Comparison of ENCODE assay signal across 31 cellular contexts in genomic region chr3:33921608-33922007, GRCh38.
"Had no signal": no experiment of that assay in that cellular context is flagged by ENCODE, and none has a peak within 500 bp of the region (broad histone marks: within the 10 kb centered on the region; RNA-seq: fewer than 3 reads in every experiment).

No MANE protein-coding gene starts in this region.

- H3K9me3 Mint-ChIP-seq: activated CD4-positive, alpha-beta memory T cell treated with anti-CD3 and anti-CD28 coated beads for 36 hours; activated CD4-positive, alpha-beta T cell treated with anti-CD3 and anti-CD28 coated beads, Interleukin-2, amount 10 ng/mL, durations not matched to agents 24 days and 14 days; activated naive CD4-positive, alpha-beta T cell treated with anti-CD3 and anti-CD28 coated beads for 36 hours; activated T-helper 1 cell treated with anti-CD3 and anti-CD28 coated beads, Interleukin-12 subunit alpha, Interleukin-12 subunit beta, Interleukin-2, Interleukin-4 antibody, amounts not matched to agents 30 ng/mL and 10 ng/mL and 1 ng/mL, durations not matched to agents 14 hours and 24 hours and 36 hours; central memory CD8-positive, alpha-beta T cell; stimulated activated effector memory CD8-positive, alpha-beta T cell treated with anti-CD3 and anti-CD28 coated beads, Interleukin-12 subunit alpha, Interleukin-12 subunit beta, amount 100 ng/mL, for 72 hours; stimulated activated naive CD8-positive, alpha-beta T cell treated with anti-CD3 and anti-CD28 coated beads, Interleukin-15, amount 100 ng/mL, for 72 hours; T-helper 2 cell treated with Interferon-gamma antibody and Interleukin-4, amounts not matched to agents 5 μg/mL and 100 μg/mL, for 36 hours had no signal

- H3K4me1 Mint-ChIP-seq: activated CD4-positive, alpha-beta T cell treated with anti-CD3 and anti-CD28 coated beads, Interleukin-2, amount 10 ng/mL, durations not matched to agents 24 days and 14 days; activated naive CD8-positive, alpha-beta T cell treated with anti-CD3 and anti-CD28 coated beads, Interleukin-2, amount 10 ng/mL, durations not matched to agents 7 days and 5 days; stimulated activated effector memory CD8-positive, alpha-beta T cell treated with anti-CD3 and anti-CD28 coated beads, Interleukin-12 subunit alpha, Interleukin-12 subunit beta, amount 100 ng/mL, for 72 hours; stimulated activated naive CD8-positive, alpha-beta T cell treated with anti-CD3 and anti-CD28 coated beads, Interleukin-15, amount 100 ng/mL, for 72 hours had no signal

- H3K36me3 ChIP-seq: heart left ventricle, left ventricle myocardium inferior, ovary, right lobe of liver, upper lobe of right lung, WERI-Rb-1 had no signal

- H3K27me3 ChIP-seq: heart left ventricle, ovary, right lobe of liver, upper lobe of right lung had no signal

- H3K27ac Mint-ChIP-seq: activated CD4-positive, alpha-beta memory T cell treated with anti-CD3 and anti-CD28 coated beads for 36 hours; activated CD4-positive, alpha-beta T cell treated with anti-CD3 and anti-CD28 coated beads, Interleukin-2, amount 10 ng/mL, durations not matched to agents 24 days and 14 days; activated naive CD4-positive, alpha-beta T cell treated with anti-CD3 and anti-CD28 coated beads for 36 hours; activated naive CD8-positive, alpha-beta T cell treated with anti-CD3 and anti-CD28 coated beads, Interleukin-2, amount 10 ng/mL, durations not matched to agents 7 days and 5 days; activated T-helper 1 cell treated with anti-CD3 and anti-CD28 coated beads, Interleukin-12 subunit alpha, Interleukin-12 subunit beta, Interleukin-2, Interleukin-4 antibody, amounts not matched to agents 30 ng/mL and 10 ng/mL and 1 ng/mL, durations not matched to agents 14 hours and 24 hours and 36 hours; naive thymus-derived CD4-positive, alpha-beta T cell; progenitor cell of endocrine pancreas; stimulated activated effector memory CD8-positive, alpha-beta T cell treated with anti-CD3 and anti-CD28 coated beads, Interleukin-12 subunit alpha, Interleukin-12 subunit beta, amount 100 ng/mL, for 72 hours; stimulated activated naive CD8-positive, alpha-beta T cell treated with anti-CD3 and anti-CD28 coated beads, Interleukin-15, amount 100 ng/mL, for 72 hours; T-helper 2 cell treated with Interferon-gamma antibody and Interleukin-4, amounts not matched to agents 5 μg/mL and 100 μg/mL, for 36 hours had no signal

- DNase-seq: activated CD4-positive, alpha-beta memory T cell treated with anti-CD3 and anti-CD28 coated beads for 36 hours; activated CD4-positive, alpha-beta T cell treated with anti-CD3 and anti-CD28 coated beads, Interleukin-2, amount 10 ng/mL, durations not matched to agents 24 days and 14 days; activated CD4-positive, CD25-positive, alpha-beta regulatory T cell treated with anti-CD3 and anti-CD28 coated beads, Interleukin-2, amount 50 U/mL, for 72 hours; activated CD8-positive, alpha-beta memory T cell treated with anti-CD3 and anti-CD28 coated beads, Interleukin-2, amount 50 U/mL, for 4 hours; activated effector memory CD4-positive, alpha-beta T cell treated with anti-CD3 and anti-CD28 coated beads, Interleukin-2, amount 50 U/mL, for 16 hours; activated naive CD4-positive, alpha-beta T cell treated with anti-CD3 and anti-CD28 coated beads for 36 hours; activated naive CD8-positive, alpha-beta T cell treated with anti-CD3 and anti-CD28 coated beads, Interleukin-2, amount 10 ng/mL, durations not matched to agents 7 days and 5 days; activated T-cell treated with anti-CD3 and anti-CD28 coated beads, Interleukin-2, amount 50 U/mL, for 1 hour; amniotic stem cell; dermis blood vessel endothelial cell; effector CD8-positive, alpha-beta T cell; foreskin fibroblast; heart left ventricle; left ventricle myocardium inferior; midbrain; naive thymus-derived CD4-positive, alpha-beta T cell; ovary; right lobe of liver; stimulated activated CD4-positive, alpha-beta T cell treated with anti-CD3 and anti-CD28 coated beads, Interleukin-12 subunit alpha, Interleukin-12 subunit beta, amount 100 ng/mL, for 4 hours; stimulated activated CD4-positive, alpha-beta T cell treated with anti-CD3 and anti-CD28 coated beads, Interleukin-4, amount 100 ng/mL, for 24 hours; stimulated activated naive CD8-positive, alpha-beta T cell treated with anti-CD3 and anti-CD28 coated beads, Interleukin-15, amount 100 ng/mL, for 72 hours; substantia nigra; T-helper 1 cell; upper lobe of right lung; WERI-Rb-1 had no signal

- ATAC-seq: heart left ventricle; naive thymus-derived CD4-positive, alpha-beta T cell; right lobe of liver; stimulated activated effector memory CD8-positive, alpha-beta T cell treated with anti-CD3 and anti-CD28 coated beads, Interleukin-12 subunit alpha, Interleukin-12 subunit beta, amount 100 ng/mL, for 72 hours; stimulated activated naive CD8-positive, alpha-beta T cell treated with anti-CD3 and anti-CD28 coated beads, Interleukin-15, amount 100 ng/mL, for 72 hours; upper lobe of right lung had no signal

- H3K9me3 ChIP-seq: heart left ventricle, left ventricle myocardium inferior, ovary, right lobe of liver, upper lobe of right lung had no signal

- H3K4me3 Mint-ChIP-seq: activated CD4-positive, alpha-beta memory T cell treated with anti-CD3 and anti-CD28 coated beads for 36 hours; activated CD4-positive, alpha-beta T cell treated with anti-CD3 and anti-CD28 coated beads, Interleukin-2, amount 10 ng/mL, durations not matched to agents 24 days and 14 days; activated naive CD4-positive, alpha-beta T cell treated with anti-CD3 and anti-CD28 coated beads for 36 hours; activated naive CD8-positive, alpha-beta T cell treated with anti-CD3 and anti-CD28 coated beads, Interleukin-2, amount 10 ng/mL, durations not matched to agents 7 days and 5 days; activated T-helper 1 cell treated with anti-CD3 and anti-CD28 coated beads, Interleukin-12 subunit alpha, Interleukin-12 subunit beta, Interleukin-2, Interleukin-4 antibody, amounts not matched to agents 30 ng/mL and 10 ng/mL and 1 ng/mL, durations not matched to agents 14 hours and 24 hours and 36 hours; central memory CD8-positive, alpha-beta T cell; naive thymus-derived CD4-positive, alpha-beta T cell; stimulated activated effector memory CD8-positive, alpha-beta T cell treated with anti-CD3 and anti-CD28 coated beads, Interleukin-12 subunit alpha, Interleukin-12 subunit beta, amount 100 ng/mL, for 72 hours; stimulated activated naive CD8-positive, alpha-beta T cell treated with anti-CD3 and anti-CD28 coated beads, Interleukin-15, amount 100 ng/mL, for 72 hours; T-helper 2 cell treated with Interferon-gamma antibody and Interleukin-4, amounts not matched to agents 5 μg/mL and 100 μg/mL, for 36 hours had no signal

- H3K27me3 Mint-ChIP-seq: activated CD4-positive, alpha-beta memory T cell treated with anti-CD3 and anti-CD28 coated beads for 36 hours; central memory CD8-positive, alpha-beta T cell; stimulated activated naive CD8-positive, alpha-beta T cell treated with anti-CD3 and anti-CD28 coated beads, Interleukin-15, amount 100 ng/mL, for 72 hours had no signal

- H3K4me3 ChIP-seq: heart left ventricle, left ventricle myocardium inferior, ovary, right lobe of liver, skin epidermis, upper lobe of right lung had no signal

- H3K36me3 Mint-ChIP-seq: activated CD4-positive, alpha-beta memory T cell treated with anti-CD3 and anti-CD28 coated beads for 36 hours; activated naive CD8-positive, alpha-beta T cell treated with anti-CD3 and anti-CD28 coated beads, Interleukin-2, amount 10 ng/mL, durations not matched to agents 7 days and 5 days; naive thymus-derived CD4-positive, alpha-beta T cell; stimulated activated effector memory CD8-positive, alpha-beta T cell treated with anti-CD3 and anti-CD28 coated beads, Interleukin-12 subunit alpha, Interleukin-12 subunit beta, amount 100 ng/mL, for 72 hours had no signal

- H3K4me1 ChIP-seq: heart left ventricle, left ventricle myocardium inferior, right lobe of liver, upper lobe of right lung had no signal

- H3K27ac ChIP-seq: heart left ventricle, left ventricle myocardium inferior, ovary, right lobe of liver, skin epidermis, upper lobe of right lung, WERI-Rb-1 had no signal
